Comparison of ENCODE assay signal across 1 cellular context in genomic region chr1:180598333-180598979, GRCh38.
TF ChIP-seq lines count a peak whose summit lies in the region.

No MANE protein-coding gene starts in this region.

TF ChIP-seq in H1, 55 proteins besides CTCF, POLR2A, EP300 and RAD21 (continued from another document):
- TF ChIP-seq USF2 (IDR thresholded peaks at IDR 0.05; ENCODE audit: low read length) (no peak), CTBP2 (IDR thresholded peaks at IDR 0.05; ENCODE audit: borderline replicate concordance, insufficient read depth, insufficient read length, low read length) (no peak), SIX5 (IDR thresholded peaks at IDR 0.05; ENCODE audit: low read depth, low read length) (no peak), SIRT6 (IDR thresholded peaks at IDR 0.05; ENCODE audit: low read length) (no peak), KDM1A (IDR thresholded peaks at IDR 0.05; ENCODE audit: borderline replicate concordance, low read length) (no peak), SRF (IDR thresholded peaks at IDR 0.05; ENCODE audit: low read depth, low read length) (no peak), POLR2AphosphoS5 (IDR thresholded peaks at IDR 0.05; ENCODE audit: low read depth, low read length) (no peak), FOSL1 (IDR thresholded peaks at IDR 0.05; ENCODE audit: insufficient read depth, low read depth, low read length) (no peak)
